In genomic region chr15:63054281-63054683, GRCh38 we compare ENCODE assay signal across 11 cellular contexts. TPM values are rescaled to one million over a fixed set of nuclear protein-coding genes. Genes with fewer than 3 reads are reported as not detected.
A peak's percentile ranks its signal among the peaks of the same experiment; 100 is the strongest.
DNase-seq lines count a peak whose midpoint lies in the region; ATAC-seq, FAIRE-seq and TF ChIP-seq lines count a peak whose summit lies in the region.
"Had no signal": no experiment of that assay in that cellular context is flagged by ENCODE, and none has a peak within 500 bp of the region (broad histone marks: within the 10 kb centered on the region; RNA-seq: fewer than 3 reads in every experiment).

No MANE protein-coding gene starts in this region.

- intact Hi-C loops in left ventricle myocardium inferior (cut with micrococcal nuclease): no loop called here
- intact Hi-C loops in naive thymus-derived CD4-positive, alpha-beta T cell (cut with micrococcal nuclease): no loop called here

- H3K4me1 ChIP-seq in ACC112 (ENCODE audit: control insufficient read depth, insufficient read depth, low read length, unreplicated experiment) (peaks cover 62% of the 10 kb centered on the region), adipocyte (ENCODE audit: control insufficient read depth, insufficient read depth, low read length) (peaks cover 59% of the 10 kb centered on the region), left ventricle myocardium inferior (peaks cover 100% of the 10 kb centered on the region), parathyroid adenoma (peaks cover 4% of the 10 kb centered on the region)
- peaks cover 0 to 5% of the 10 kb centered on the region in 2 donors for H3K4me1 ChIP-seq in naive thymus-derived CD4-positive, alpha-beta T cell (ENCODE audit: control insufficient read depth in 2 of 2, insufficient read depth in 2 of 2, low read length in 2 of 2)

- H3K27ac Mint-ChIP-seq in activated CD4-positive, alpha-beta memory T cell treated with anti-CD3 and anti-CD28 coated beads, Interleukin-2, amount 10 ng/mL, durations not matched to agents 7 days and 5 days: no peak overlapping the region
- H3K27ac Mint-ChIP-seq in naive thymus-derived CD4-positive, alpha-beta T cell: no peak overlapping the region

- peaks cover 3% of the 10 kb centered on the region for H3K4me1 Mint-ChIP-seq in activated CD4-positive, alpha-beta memory T cell treated with anti-CD3 and anti-CD28 coated beads, Interleukin-2, amount 10 ng/mL, durations not matched to agents 7 days and 5 days
- peaks cover 7 to 26% (median 11%) of the 10 kb centered on the region in 7 donors for H3K4me1 Mint-ChIP-seq in naive thymus-derived CD4-positive, alpha-beta T cell

- H3K9me3 Mint-ChIP-seq in activated CD4-positive, alpha-beta memory T cell treated with anti-CD3 and anti-CD28 coated beads, Interleukin-2, amount 10 ng/mL, durations not matched to agents 7 days and 5 days: no peaks in the 10 kb centered on the region
- H3K9me3 Mint-ChIP-seq in naive thymus-derived CD4-positive, alpha-beta T cell: no peaks in the 10 kb centered on the region

- H3K36me3 ChIP-seq in ACC112 (ENCODE audit: insufficient read depth, low read length) (peaks cover 21% of the 10 kb centered on the region), adipocyte (ENCODE audit: control insufficient read depth, insufficient read depth, low read length, severe bottlenecking) (peaks cover 31% of the 10 kb centered on the region), left ventricle myocardium inferior (peaks cover 54% of the 10 kb centered on the region), parathyroid adenoma (ENCODE audit: control insufficient read depth, insufficient read depth, low read length) (no peaks in the 10 kb centered on the region)
- peaks cover 0 to 20% (median 0%) of the 10 kb centered on the region in 3 experiments for H3K36me3 ChIP-seq in naive thymus-derived CD4-positive, alpha-beta T cell (ENCODE audit: control insufficient read depth in 2 of 3, insufficient read depth in 3 of 3, low read length in 3 of 3)

- H3K27me3 ChIP-seq in ACC112 (ENCODE audit: insufficient read depth, low read length) (no peaks in the 10 kb centered on the region), adipocyte (replicated peaks; ENCODE audit: control insufficient read depth, insufficient read depth, low read length) (no peaks in the 10 kb centered on the region), left ventricle myocardium inferior (ENCODE audit: low read depth) (no peaks in the 10 kb centered on the region), parathyroid adenoma (ENCODE audit: control insufficient read depth, insufficient read depth, low read length) (no peaks in the 10 kb centered on the region)
- H3K27me3 ChIP-seq in naive thymus-derived CD4-positive, alpha-beta T cell (ENCODE audit: control insufficient read depth in 2 of 2, insufficient read depth in 2 of 2, low read length in 2 of 2): no peaks in the 10 kb centered on the region

- H3K4me3 ChIP-seq in ACC112 (ENCODE audit: low read depth, low read length) (peak overlapping the region; percentile 31; the same call in 1 of the 2 replicates), adipocyte (ENCODE audit: low read length) (peak overlapping the region; percentile 16), left ventricle myocardium inferior (peak overlapping the region; percentile 83), parathyroid adenoma (ENCODE audit: low read depth, low read length) (no peak overlapping the region)
- H3K4me3 ChIP-seq in naive thymus-derived CD4-positive, alpha-beta T cell (ENCODE audit: low read length): no peak overlapping the region

- H3K4me2 ChIP-seq in parathyroid adenoma (ENCODE audit: low read length): no peak overlapping the region

- peaks cover 2% of the 10 kb centered on the region for H3K27me3 Mint-ChIP-seq in activated CD4-positive, alpha-beta memory T cell treated with anti-CD3 and anti-CD28 coated beads, Interleukin-2, amount 10 ng/mL, durations not matched to agents 7 days and 5 days
- H3K27me3 Mint-ChIP-seq in naive thymus-derived CD4-positive, alpha-beta T cell: peaks cover 0 to 7% (median 0%) of the 10 kb centered on the region in 5 donors

- DNase-seq in adipocyte (ENCODE audit: low read depth) (peak; percentile 32), left ventricle myocardium inferior (no peak), iPS-NIHi11 (ENCODE audit: low spot score) (no peak), frontal cortex (ENCODE audit: low spot score in 2 of 2) (no peak)
- DNase-seq in activated CD4-positive, alpha-beta memory T cell treated with anti-CD3 and anti-CD28 coated beads, Interleukin-2, amount 10 ng/mL, durations not matched to agents 7 days and 5 days: no peak
- DNase-seq in naive thymus-derived CD4-positive, alpha-beta T cell: no peak
- DNase-seq: activated effector memory CD4-positive, alpha-beta T cell treated with Interleukin-2 at 50 U/mL for 16 hours; stimulated activated CD4-positive, alpha-beta T cell treated with anti-CD3 and anti-CD28 coated beads, Interleukin-2, amount 100 ng/mL, for 24 hours had no signal

- no peak for FAIRE-seq in frontal cortex (lab: Jason Lieb, UNC)
- FAIRE-seq: urothelium cell line had no signal

- peaks cover under 1% of the 10 kb centered on the region for H3K36me3 Mint-ChIP-seq in activated CD4-positive, alpha-beta memory T cell treated with anti-CD3 and anti-CD28 coated beads, Interleukin-2, amount 10 ng/mL, durations not matched to agents 7 days and 5 days (ENCODE audit: low read depth)
- H3K36me3 Mint-ChIP-seq in naive thymus-derived CD4-positive, alpha-beta T cell: peaks cover 0 to 20% (median 14%) of the 10 kb centered on the region in 5 donors

- H3K4me3 Mint-ChIP-seq in activated CD4-positive, alpha-beta memory T cell treated with anti-CD3 and anti-CD28 coated beads, Interleukin-2, amount 10 ng/mL, durations not matched to agents 7 days and 5 days: no peak overlapping the region
- no peak overlapping the region for H3K4me3 Mint-ChIP-seq in naive thymus-derived CD4-positive, alpha-beta T cell

- H3K79me2 ChIP-seq in ACC112 (ENCODE audit: control insufficient read depth, insufficient read depth, low read length, unreplicated experiment): peaks cover 64% of the 10 kb centered on the region
- no peaks in the 10 kb centered on the region for H3K79me2 ChIP-seq in parathyroid adenoma

- TF ChIP-seq CTCF in left ventricle myocardium inferior (IDR thresholded peaks at IDR 0.05; ENCODE audit: borderline replicate concordance) (no peak), parathyroid adenoma (IDR thresholded peaks at IDR 0.05) (no peak)

- H3K9me3 ChIP-seq in adipocyte (ENCODE audit: control insufficient read depth, low read length): no peaks in the 10 kb centered on the region
- no peaks in the 10 kb centered on the region for H3K9me3 ChIP-seq in left ventricle myocardium inferior (replicated peaks)
- no peaks in the 10 kb centered on the region for H3K9me3 ChIP-seq in parathyroid adenoma (ENCODE audit: control insufficient read depth, low read length)
- H3K9me3 ChIP-seq in naive thymus-derived CD4-positive, alpha-beta T cell (ENCODE audit: control insufficient read depth in 2 of 3, low read length in 3 of 3): no peaks in the 10 kb centered on the region

- peak overlapping the region; percentile 56 for H3K27ac ChIP-seq in ACC112 (ENCODE audit: low read depth, low read length)
- peak overlapping the region; percentile 99 for H3K27ac ChIP-seq in left ventricle myocardium inferior (replicated peaks)
- H3K27ac ChIP-seq in parathyroid adenoma: peak overlapping the region; percentile 47
- no peak overlapping the region for H3K27ac ChIP-seq in naive thymus-derived CD4-positive, alpha-beta T cell (ENCODE audit: low read depth, low read length)

- ATAC-seq in naive thymus-derived CD4-positive, alpha-beta T cell: no peak

- peak overlapping the region; percentile 61 for H3K9ac ChIP-seq in adipocyte (ENCODE audit: low read length)
- H3K9ac ChIP-seq in parathyroid adenoma: no peak overlapping the region

- POLR2A ChIA-PET in activated CD4-positive, alpha-beta memory T cell treated with anti-CD3 and anti-CD28 coated beads, Interleukin-2, amount 10 ng/mL, durations not matched to agents 7 days and 5 days (lab: Charles Lee): no interaction called here
- POLR2A ChIA-PET in naive thymus-derived CD4-positive, alpha-beta T cell (lab: Charles Lee): no interaction called here

- H2AFZ ChIP-seq in ACC112 (ENCODE audit: low read length, unreplicated experiment) (no peak overlapping the region), parathyroid adenoma (no peak overlapping the region)

- CTCF ChIA-PET in activated CD4-positive, alpha-beta memory T cell treated with anti-CD3 and anti-CD28 coated beads, Interleukin-2, amount 10 ng/mL, durations not matched to agents 7 days and 5 days (lab: Charles Lee): interaction anchor here (1.1 kb wide), 1 partner anchor 40 kb away, joined by 3 read pairs; no protein-coding TSS in a partner anchor
- CTCF ChIA-PET in naive thymus-derived CD4-positive, alpha-beta T cell (lab: Charles Lee): no interaction called here

RNA-seq across cellular contexts. Expression of gene TPM1, which starts 11.7 kb away (rescaled TPM):
- 12,604 TPM for total RNA-seq in left ventricle myocardium inferior
- total RNA-seq in activated CD4-positive, alpha-beta memory T cell treated with anti-CD3 and anti-CD28 coated beads, Interleukin-2, amount 10 ng/mL, durations not matched to agents 7 days and 5 days: 1 to 10 TPM; 4.8 to 6.2 TPM
- 88.5 TPM for total RNA-seq in frontal cortex
- total RNA-seq in naive thymus-derived CD4-positive, alpha-beta T cell: 10 to 100 TPM in 4 of 5 experiments, 1 to 10 TPM in 1; 6.0 to 24.7 (median 19.2) TPM
- polyA plus RNA-seq in naive thymus-derived CD4-positive, alpha-beta T cell: 10 to 100 TPM in 1 of 2 donors, 1 to 10 TPM in 1; 8.6 to 10.9 TPM

Comparison
In these comparisons a context has a peak if more than half of its experiments do, and no peak if none do; other contexts are left out.
1. H3K4me3 ChIP-seq: peak in ACC112 (single experiment), adipocyte (single experiment) and left ventricle myocardium inferior (single experiment); none in parathyroid adenoma (single experiment) and naive thymus-derived CD4-positive, alpha-beta T cell (single experiment).
2. RNA of gene TPM1, which starts 11.7 kb away (total RNA-seq): 12,604 TPM in left ventricle myocardium inferior (single experiment); 88.5 TPM in frontal cortex (single experiment), 6.0 to 24.7 TPM in naive thymus-derived CD4-positive, alpha-beta T cell and 4.8 to 6.2 TPM in activated CD4-positive, alpha-beta memory T cell treated with anti-CD3 and anti-CD28 coated beads, Interleukin-2, amount 10 ng/mL, durations not matched to agents 7 days and 5 days; every median in the first group is over 100 times any median in the second.